Comparison of ENCODE assay signal across 5 cellular contexts in the genomic region with DNA sequence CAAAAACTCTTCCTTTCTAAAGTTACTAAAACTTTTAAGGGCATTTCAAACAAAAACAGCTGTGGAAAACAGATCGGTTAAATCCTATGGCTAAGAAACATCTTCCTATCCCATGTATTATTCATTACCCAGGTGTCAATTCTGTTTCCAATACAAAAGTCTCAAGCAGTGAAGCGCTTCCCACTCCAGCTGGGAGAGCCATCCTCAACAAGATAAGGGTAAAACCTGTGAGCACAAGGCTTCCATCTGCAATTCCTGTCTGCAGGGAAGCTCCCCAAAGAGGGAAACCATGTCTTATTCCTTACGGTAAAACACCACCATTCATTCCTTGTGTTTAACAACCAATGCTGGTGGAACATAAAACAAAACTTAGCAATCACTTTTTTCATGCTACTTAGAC. TPM values are rescaled to one million over a fixed set of nuclear protein-coding genes. Genes with fewer than 3 reads are reported as not detected.
"Had no signal": no experiment of that assay in that cellular context is flagged by ENCODE, and none has a peak within 500 bp of the region (broad histone marks: within the 10 kb centered on the region; RNA-seq: fewer than 3 reads in every experiment).

No MANE protein-coding gene starts in this region.

RNA-seq across cellular contexts. Expression of a gene that starts 38.8 kb away (rescaled TPM):
- total RNA-seq: LHCN-M2, Peyer's patch, Right ventricle myocardium superior, SJSA1 had no signal
- polyA plus RNA-seq: SK-N-SH had no signal
